ENCODE assay signal across 17 cellular contexts in the genomic region with DNA sequence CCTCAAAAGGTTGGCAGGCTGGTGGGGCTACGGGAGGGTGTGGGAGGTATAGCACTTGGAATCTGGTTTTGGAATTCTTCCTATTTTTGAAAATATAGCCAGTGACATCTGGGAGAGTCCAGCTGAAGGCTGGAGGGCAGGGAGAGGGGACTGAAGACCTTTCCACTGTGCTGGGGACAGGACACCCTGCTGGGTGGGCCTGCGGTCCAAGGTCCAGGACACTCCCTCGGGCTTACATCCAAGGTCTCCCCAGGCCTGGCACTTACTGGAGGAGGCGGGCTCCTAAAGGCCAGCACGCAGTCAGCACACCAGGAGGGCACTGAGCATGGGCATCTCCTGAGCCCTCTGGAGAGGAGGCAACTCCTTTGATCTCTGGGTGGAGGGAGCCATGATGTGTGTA. TPM values are rescaled to one million over a fixed set of nuclear protein-coding genes. Genes with fewer than 3 reads are reported as not detected.
"Had no signal": no experiment of that assay in that cellular context is flagged by ENCODE, and none has a peak within 500 bp of the region (broad histone marks: within the 10 kb centered on the region; RNA-seq: fewer than 3 reads in every experiment).

No MANE protein-coding gene starts in this region.

- H3K4me3 Mint-ChIP-seq: activated naive CD4-positive, alpha-beta T cell treated with anti-CD3 and anti-CD28 coated beads, Interleukin-2, amount 50 U/mL, for 24 hours; activated T-cell treated with anti-CD3 and anti-CD28 coated beads, Interleukin-2, amount 50 U/mL, for 72 hours; neural crest cell; stimulated activated naive CD8-positive, alpha-beta T cell treated with anti-CD3 and anti-CD28 coated beads, Interleukin-15, amount 100 ng/mL, for 72 hours had no signal

- H3K9me3 ChIP-seq: ascending aorta, upper lobe of left lung had no signal

- H3K27me3 ChIP-seq: ascending aorta, dorsolateral prefrontal cortex, upper lobe of left lung had no signal

- H3K4me3 ChIP-seq: ascending aorta, dorsolateral prefrontal cortex, skin epidermis, upper lobe of left lung had no signal

- DNase-seq: activated CD4-positive, alpha-beta T cell treated with anti-CD3 and anti-CD28 coated beads for 1 hour; activated CD4-positive, alpha-beta T cell treated with anti-CD3 and anti-CD28 coated beads, Interleukin-2, amount 50 U/mL, for 4 hours; activated gamma-delta T cell; activated T-cell treated with anti-CD3 and anti-CD28 coated beads, Interleukin-2, amount 50 U/mL, for 72 hours; dorsolateral prefrontal cortex; hippocampal formation; naive B cell; stimulated activated CD4-positive, alpha-beta T cell treated with anti-CD3 and anti-CD28 coated beads, Interleukin-4, amount 100 ng/mL, for 1 hour; stimulated activated naive CD8-positive, alpha-beta T cell treated with anti-CD3 and anti-CD28 coated beads, Interleukin-15, amount 100 ng/mL, for 72 hours; upper lobe of left lung; WERI-Rb-1 had no signal

- H3K36me3 Mint-ChIP-seq: activated naive CD4-positive, alpha-beta T cell treated with anti-CD3 and anti-CD28 coated beads, Interleukin-2, amount 50 U/mL, for 24 hours; naive B cell had no signal

- FAIRE-seq: bronchial epithelial cell, islet of Langerhans had no signal

- H3K36me3 ChIP-seq: ascending aorta, upper lobe of left lung, WERI-Rb-1 had no signal

- H3K27ac Mint-ChIP-seq: activated naive CD4-positive, alpha-beta T cell treated with anti-CD3 and anti-CD28 coated beads, Interleukin-2, amount 50 U/mL, for 24 hours; activated T-cell treated with anti-CD3 and anti-CD28 coated beads, Interleukin-2, amount 50 U/mL, for 72 hours; stimulated activated naive CD8-positive, alpha-beta T cell treated with anti-CD3 and anti-CD28 coated beads, Interleukin-15, amount 100 ng/mL, for 72 hours had no signal

- H3K27ac ChIP-seq: ascending aorta, dorsolateral prefrontal cortex, upper lobe of left lung, WERI-Rb-1 had no signal

- H3K9me3 Mint-ChIP-seq: activated naive CD4-positive, alpha-beta T cell treated with anti-CD3 and anti-CD28 coated beads, Interleukin-2, amount 50 U/mL, for 24 hours; activated T-cell treated with anti-CD3 and anti-CD28 coated beads, Interleukin-2, amount 50 U/mL, for 72 hours; naive B cell; neural crest cell; stimulated activated naive CD8-positive, alpha-beta T cell treated with anti-CD3 and anti-CD28 coated beads, Interleukin-15, amount 100 ng/mL, for 72 hours had no signal

- ATAC-seq: activated T-cell treated with anti-CD3 and anti-CD28 coated beads, Interleukin-2, amount 50 U/mL, for 72 hours; stimulated activated naive CD8-positive, alpha-beta T cell treated with anti-CD3 and anti-CD28 coated beads, Interleukin-15, amount 100 ng/mL, for 72 hours had no signal

RNA-seq across cellular contexts. Expression of gene ETV4, which starts 35.4 kb away (rescaled TPM):
- total RNA-seq: ascending aorta had no signal
